In genomic region chr12:92105110-92105509, GRCh38 we compare ENCODE assay signal across 1 cellular context.
TF ChIP-seq lines count a peak whose summit lies in the region.

No MANE protein-coding gene starts in this region.

TF ChIP-seq in K562, 482 proteins besides CTCF, POLR2A, EP300 and RAD21 (continued from another document):
- TF ChIP-seq NR0B1 (IDR thresholded peaks at IDR 0.05; ENCODE audit: partially characterized antibody) (no peak), TOE1 (IDR thresholded peaks at IDR 0.05; ENCODE audit: borderline replicate concordance) (no peak), TOE1 (CRISPR knock-in tag; IDR thresholded peaks at IDR 0.05; ENCODE audit: borderline replicate concordance, low read depth) (no peak), MCM5 (IDR thresholded peaks at IDR 0.05; ENCODE audit: low read depth) (no peak)
